Comparison of ENCODE assay signal across 1 cellular context in genomic region chr12:52956987-52957386, GRCh38.
TF ChIP-seq lines count a peak whose summit lies in the region.

No MANE protein-coding gene starts in this region.

TF ChIP-seq in GM12878, 131 proteins besides CTCF, POLR2A, EP300 and RAD21:
- TF ChIP-seq ATF3 (IDR thresholded peaks at IDR 0.05; ENCODE audit: borderline replicate concordance, extremely low read depth, low read depth, low read length) (no peak), SPI1 (IDR thresholded peaks at IDR 0.05; ENCODE audit: borderline replicate concordance, insufficient read depth, low read depth, low read length) (peak; percentile 47; the same call in 1 of the 2 replicates), TCF3 (IDR thresholded peaks at IDR 0.05; ENCODE audit: borderline replicate concordance, insufficient read depth, low read depth, low read length) (no peak)
